In genomic region chr14:23322568-23323517, GRCh38 we compare ENCODE assay signal across 8 cellular contexts. TPM values are rescaled to one million over a fixed set of nuclear protein-coding genes. Genes with fewer than 3 reads are reported as not detected.
DNase-seq lines count a peak whose midpoint lies in the region; ATAC-seq and TF ChIP-seq lines count a peak whose summit lies in the region.

No MANE protein-coding gene starts in this region.

- H3K36me3 ChIP-seq in right lobe of liver (peaks cover 0 to 28% (median 13%) of the 10 kb centered on the region in 4 donors), tibial artery (peaks cover 25 to 28% (median 27%) of the 10 kb centered on the region in 3 donors)

- DNase-seq in activated T-cell treated with anti-CD3 and anti-CD28 coated beads, Interleukin-2, amount 50 U/mL, for 4 hours = no peak
- DNase-seq in activated T-cell treated with anti-CD3 and anti-CD28 coated beads for 4 hours = no peak
- DNase-seq in astrocyte of the spinal cord (ENCODE audit: low read depth, low spot score) = no peak
- no peak for DNase-seq in right lobe of liver
- DNase-seq in tibial artery = no peak
- DNase-seq in NCI-H2227 (lab: John Stamatoyannopoulos, UW; ENCODE audit: unreplicated experiment) = no peak

- H3K9me3 ChIP-seq in right lobe of liver (no peaks in the 10 kb centered on the region), tibial artery (no peaks in the 10 kb centered on the region)

- peak overlapping the region; percentile 95 for H3K4me3 Mint-ChIP-seq in activated T-cell treated with anti-CD3 and anti-CD28 coated beads, Interleukin-2, amount 50 U/mL, for 4 hours

- peak overlapping the region; percentile 91 to 94 (median 91) for H3K27ac ChIP-seq in right lobe of liver
- peak overlapping the region; percentile 89 to 100 for H3K27ac ChIP-seq in tibial artery

- H3K27me3 Mint-ChIP-seq in activated T-cell treated with anti-CD3 and anti-CD28 coated beads, Interleukin-2, amount 50 U/mL, for 4 hours (ENCODE audit: low read depth) = no peaks in the 10 kb centered on the region

- H3K4me3 ChIP-seq in astrocyte of the spinal cord (ENCODE audit: low read depth, low read length) (peak overlapping the region; percentile 84), right lobe of liver (peak overlapping the region; percentile 74 to 92 (median 82)), tibial artery (peak overlapping the region; percentile 81 to 99)

- no peak for ATAC-seq in activated T-cell treated with anti-CD3 and anti-CD28 coated beads, Interleukin-2, amount 50 U/mL, for 4 hours
- ATAC-seq in right lobe of liver (no peak), HG02763 (IDR thresholded peaks at IDR 0.05; ENCODE audit: unreplicated experiment) (no peak), HG03521 (IDR thresholded peaks at IDR 0.05; ENCODE audit: unreplicated experiment) (no peak)

- H3K4me1 ChIP-seq in right lobe of liver (peaks cover 0 to 15% (median 4%) of the 10 kb centered on the region in 4 donors), tibial artery (peaks cover 0 to 25% (median 15%) of the 10 kb centered on the region in 4 donors)

- intact Hi-C loops in right lobe of liver (cut with DNase I) = no loop called here
- intact Hi-C loops in tibial artery (cut with DNase I; ENCODE audit: low total_unique reads) = loop anchor here (5.0 to 10.0 kb wide), 4 partner anchors 44 to 232 kb away; partner anchors contain the start of genes EFS, NGDN, THTPA and ZFHX2

- whole genome bisulfite sequencing in right lobe of liver (ENCODE audit: insufficient coverage, low coverage, low lambda C conversion rate, missing lambda C conversion rate) = 43% methylated on average over 10 of the region's 10 CpGs

- no peaks in the 10 kb centered on the region for H3K9me3 Mint-ChIP-seq in activated T-cell treated with anti-CD3 and anti-CD28 coated beads, Interleukin-2, amount 50 U/mL, for 4 hours

- peaks cover 27% of the 10 kb centered on the region for H3K36me3 Mint-ChIP-seq in activated T-cell treated with anti-CD3 and anti-CD28 coated beads, Interleukin-2, amount 50 U/mL, for 4 hours (ENCODE audit: insufficient read depth)

- H3K4me1 Mint-ChIP-seq in activated T-cell treated with anti-CD3 and anti-CD28 coated beads, Interleukin-2, amount 50 U/mL, for 4 hours (ENCODE audit: low read depth) = peaks cover 29% of the 10 kb centered on the region

- TF ChIP-seq CTCF in astrocyte of the spinal cord (IDR thresholded peaks at IDR 0.05; ENCODE audit: low read depth, low read length) (no peak), right lobe of liver (IDR thresholded peaks at IDR 0.05) (no peak), tibial artery (IDR thresholded peaks at IDR 0.05) (no peak)

- H3K27me3 ChIP-seq in right lobe of liver (no peaks in the 10 kb centered on the region), tibial artery (no peaks in the 10 kb centered on the region)

- in situ Hi-C loops in astrocyte of the spinal cord (cut with HindIII; ENCODE audit: low sequenced_read_pairs) = no loop called here

- no peak for TF ChIP-seq POLR2A in right lobe of liver (IDR thresholded peaks at IDR 0.05)

RNA-seq across cellular contexts. Expression of gene PABPN1, which starts 1.6 kb away (rescaled TPM):
- 100 to 1,000 TPM; 319 to 339 (median 333) TPM for total RNA-seq in activated T-cell treated with anti-CD3 and anti-CD28 coated beads, Interleukin-2, amount 50 U/mL, for 4 hours
- 10 to 100 TPM; 23.6 to 95.3 (median 64.6) TPM for total RNA-seq in right lobe of liver

RNA-seq across cellular contexts. Expression of gene BCL2L2, which starts 16.2 kb away (rescaled TPM):
- total RNA-seq in activated T-cell treated with anti-CD3 and anti-CD28 coated beads, Interleukin-2, amount 50 U/mL, for 4 hours = under 1 TPM; 0.10 to 0.73 (median 0.40) TPM
- 10 to 100 TPM in 4 of 6 experiments, 1 to 10 TPM in 2; 8.8 to 15.8 (median 12.1) TPM for total RNA-seq in right lobe of liver

RNA-seq across cellular contexts. Expression of gene PPP1R3E, which starts 20.2 kb away (rescaled TPM):
- 1 to 10 TPM; 7.3 to 7.9 (median 7.8) TPM for total RNA-seq in activated T-cell treated with anti-CD3 and anti-CD28 coated beads, Interleukin-2, amount 50 U/mL, for 4 hours
- 10 to 100 TPM in 2 of 6 experiments, 1 to 10 TPM in 4; 4.0 to 11.1 (median 8.1) TPM for total RNA-seq in right lobe of liver

RNA-seq across cellular contexts. Expression of gene SLC22A17, which starts 29.8 kb away (rescaled TPM):
- 1 to 10 TPM; 2.0 to 2.4 (median 2.3) TPM for total RNA-seq in activated T-cell treated with anti-CD3 and anti-CD28 coated beads, Interleukin-2, amount 50 U/mL, for 4 hours
- 1 to 10 TPM; 1.5 to 2.7 (median 2.1) TPM for total RNA-seq in right lobe of liver

RNA-seq across cellular contexts. Expression of gene HOMEZ, which starts 36.9 kb away (rescaled TPM):
- total RNA-seq in activated T-cell treated with anti-CD3 and anti-CD28 coated beads, Interleukin-2, amount 50 U/mL, for 4 hours = 1 to 10 TPM; 5.8 to 8.4 (median 8.1) TPM
- total RNA-seq in right lobe of liver = 1 to 10 TPM; 3.4 to 8.8 (median 5.3) TPM

Comparison
In these comparisons a context has a peak if more than half of its experiments do, and no peak if none do; other contexts are left out.
1. RNA of gene BCL2L2, which starts 16.2 kb away (total RNA-seq): 8.8 to 15.8 TPM in right lobe of liver; 0.10 to 0.73 TPM in activated T-cell treated with anti-CD3 and anti-CD28 coated beads, Interleukin-2, amount 50 U/mL, for 4 hours; every median in the first group is over 4 times any median in the second.
2. Peak in every context shown above with its lines, with median percentiles within 50 percentile points of each other: H3K4me3 ChIP-seq.